8 cellular contexts compared by ENCODE assay signal in the genomic region with DNA sequence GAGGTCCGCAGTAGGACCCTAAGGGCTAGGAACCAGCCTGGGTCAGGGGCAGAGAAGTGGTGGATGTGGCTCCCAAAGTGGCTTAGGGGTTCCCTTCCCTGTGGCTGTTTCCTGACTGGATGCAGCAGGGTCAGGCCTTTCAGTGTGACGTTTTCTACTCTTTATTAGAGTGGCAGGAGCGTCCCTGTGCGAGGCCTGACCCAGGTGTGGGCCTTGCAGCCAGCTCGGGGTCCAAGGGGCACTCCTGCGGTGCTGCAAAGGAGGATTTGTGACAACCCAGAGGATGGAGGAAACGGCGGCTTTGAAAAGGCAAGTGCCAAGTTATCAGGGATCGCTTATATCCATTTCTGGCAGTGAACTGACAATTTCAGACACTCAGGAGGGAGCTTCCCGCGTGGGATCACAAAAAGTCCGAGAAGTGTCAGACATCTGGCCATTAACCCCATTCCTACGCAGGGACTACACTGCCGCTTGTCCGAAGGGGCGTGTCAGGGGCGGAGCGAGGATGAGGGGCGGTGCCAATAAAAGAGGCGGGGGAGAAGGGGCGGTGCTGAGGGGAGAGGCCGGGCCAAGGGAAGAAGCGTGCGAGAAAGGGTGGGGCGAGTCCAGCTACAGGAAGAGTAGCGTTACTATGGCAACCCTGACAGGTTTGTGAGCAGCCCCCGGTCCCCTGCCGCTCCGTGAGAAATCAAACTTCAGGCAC.
DNase-seq lines count a peak whose midpoint lies in the region; ATAC-seq and FAIRE-seq lines count a peak whose summit lies in the region.

No MANE protein-coding gene starts in this region.

- H3K9me3 ChIP-seq in MG63: no peaks in the 10 kb centered on the region

- no peak for FAIRE-seq in frontal cortex (lab: Jason Lieb, UNC)

- DNase-seq in DMS53 (lab: John Stamatoyannopoulos, UW) (peak; percentile 46), DMS53 treated with DMSO at 0.1 percent for 48 hours (lab: John Stamatoyannopoulos, UW; ENCODE audit: unreplicated experiment) (no peak), frontal cortex (ENCODE audit: low spot score in 2 of 2) (peak; percentile 65 to 70), MG63 (no peak), HUDEP-2 (lab: John Stamatoyannopoulos, UW; ENCODE audit: unreplicated experiment in 76 of 76) (no peak)
- peak; percentile 81 for DNase-seq in activated CD8-positive, alpha-beta memory T cell treated with anti-CD3 and anti-CD28 coated beads, Interleukin-2, amount 50 U/mL, for 4 hours

- ATAC-seq in GM18517 (IDR thresholded peaks at IDR 0.05; ENCODE audit: unreplicated experiment): no peak

- peak overlapping the region in 4 of 21 experiments; percentile 36 to 45 (median 44) for H3K27ac ChIP-seq in skin epidermis

- H3K4me3 ChIP-seq in skin epidermis (peak overlapping the region; percentile 28 to 64 (median 44)), MG63 (no peak overlapping the region)

- H3K27me3 ChIP-seq in MG63: no peaks in the 10 kb centered on the region

- H3K36me3 ChIP-seq in MG63: no peaks in the 10 kb centered on the region

Comparison
In these comparisons a context has a peak if more than half of its experiments do, and no peak if none do; other contexts are left out.
1. DNase-seq: peak in DMS53 (single experiment), activated CD8-positive, alpha-beta memory T cell treated with anti-CD3 and anti-CD28 coated beads, Interleukin-2, amount 50 U/mL, for 4 hours (single experiment) and frontal cortex (2 of 2); none in DMS53 treated with DMSO at 0.1 percent for 48 hours (single experiment), MG63 (single experiment) and HUDEP-2 (0 of 76).